ENCODE assay signal across 15 cellular contexts in genomic region chr2:65639156-65639876, GRCh38.
DNase-seq lines count a peak whose midpoint lies in the region; ATAC-seq and TF ChIP-seq lines count a peak whose summit lies in the region.
"Had no signal": no experiment of that assay in that cellular context is flagged by ENCODE, and none has a peak within 500 bp of the region (broad histone marks: within the 10 kb centered on the region; RNA-seq: fewer than 3 reads in every experiment).

No MANE protein-coding gene starts in this region.

- peak overlapping the region; percentile 29 for H3K27ac Mint-ChIP-seq in chondrocyte (ENCODE audit: unreplicated experiment)
- H3K27ac Mint-ChIP-seq: activated T-helper 1 cell treated with anti-CD3 and anti-CD28 coated beads, Interleukin-12 subunit alpha, Interleukin-12 subunit beta, Interleukin-2, Interleukin-4 antibody, amounts not matched to agents 30 ng/mL and 10 ng/mL and 1 ng/mL, durations not matched to agents 14 hours and 24 hours and 36 hours had no signal

- H3K4me3 Mint-ChIP-seq in chondrocyte (ENCODE audit: unreplicated experiment), result no peak overlapping the region
- H3K4me3 Mint-ChIP-seq: activated T-helper 1 cell treated with anti-CD3 and anti-CD28 coated beads, Interleukin-12 subunit alpha, Interleukin-12 subunit beta, Interleukin-2, Interleukin-4 antibody, amounts not matched to agents 30 ng/mL and 10 ng/mL and 1 ng/mL, durations not matched to agents 14 hours and 24 hours and 36 hours; brain had no signal

- peaks cover 37% of the 10 kb centered on the region for H3K4me1 Mint-ChIP-seq in chondrocyte (ENCODE audit: low read depth)

- peaks cover 9% of the 10 kb centered on the region for H3K27me3 Mint-ChIP-seq in chondrocyte (ENCODE audit: low read depth)
- H3K27me3 Mint-ChIP-seq: brain had no signal

- intact Hi-C loops in right cardiac atrium (cut with DNase I) (no loop called here), left ventricle myocardium inferior (cut with micrococcal nuclease) (no loop called here)

- 59% methylated on average over 6 of the region's 6 CpGs for WGBS in right cardiac atrium
- 68 to 87% methylated on average over 6 of the region's 6 CpGs for WGBS in lung, 2 donors

- H3K9me3 Mint-ChIP-seq in chondrocyte (ENCODE audit: low read depth), result no peaks in the 10 kb centered on the region
- H3K9me3 Mint-ChIP-seq: activated T-helper 1 cell treated with anti-CD3 and anti-CD28 coated beads, Interleukin-12 subunit alpha, Interleukin-12 subunit beta, Interleukin-2, Interleukin-4 antibody, amounts not matched to agents 30 ng/mL and 10 ng/mL and 1 ng/mL, durations not matched to agents 14 hours and 24 hours and 36 hours; brain; nephron had no signal

- H3K36me3 Mint-ChIP-seq in chondrocyte (ENCODE audit: low read depth), result no peaks in the 10 kb centered on the region
- H3K36me3 Mint-ChIP-seq: brain had no signal

- H3K9me3 ChIP-seq in right cardiac atrium (ENCODE audit: control insufficient read depth, low read length) (no peaks in the 10 kb centered on the region), left ventricle myocardium inferior (replicated peaks) (no peaks in the 10 kb centered on the region), lung (ENCODE audit: control insufficient read depth in 2 of 2, insufficient read depth in 1 of 2, low read length in 1 of 2) (no peaks in the 10 kb centered on the region)
- H3K9me3 ChIP-seq: upper lobe of left lung had no signal

- TF ChIP-seq CTCF in left ventricle myocardium inferior (IDR thresholded peaks at IDR 0.05; ENCODE audit: borderline replicate concordance) (no peak), chondrocyte (IDR thresholded peaks at IDR 0.05) (no peak), lung (IDR thresholded peaks at IDR 0.05; ENCODE audit: control extremely low read depth, extremely low read depth) (no peak)

- no peak for DNase-seq in right cardiac atrium
- DNase-seq in left ventricle myocardium inferior, result no peak
- no peak for DNase-seq in chondrocyte (ENCODE audit: low spot score)
- no peak for DNase-seq in lung (ENCODE audit: low spot score)
- no peak for DNase-seq in NCI-H2227 (lab: John Stamatoyannopoulos, UW; ENCODE audit: unreplicated experiment)
- no peak for DNase-seq in activated CD8-positive, alpha-beta memory T cell treated with anti-CD3 and anti-CD28 coated beads for 24 hours
- DNase-seq in stimulated activated CD4-positive, alpha-beta T cell treated with anti-CD3 and anti-CD28 coated beads, Interleukin-1b, Interleukin-23, amount 100 ng/mL, for 48 hours, result no peak
- DNase-seq: activated CD4-positive, alpha-beta T cell treated with anti-CD3 and anti-CD28 coated beads for 4 hours; NK-92 treated with Interleukin-12 subunit alpha and Interleukin-12 subunit beta, amount 100 ng/mL, for 24 hours; stimulated activated CD4-positive, alpha-beta T cell treated with anti-CD3 and anti-CD28 coated beads, Interleukin-12 subunit alpha, Interleukin-12 subunit beta, amount 100 ng/mL, for 4 hours had no signal

- H3K4me1 ChIP-seq in right cardiac atrium (ENCODE audit: control insufficient read depth, insufficient read depth, low read length) (no peaks in the 10 kb centered on the region), left ventricle myocardium inferior (no peaks in the 10 kb centered on the region), lung (ENCODE audit: control insufficient read depth in 2 of 2, insufficient read depth in 2 of 2, low read length in 2 of 2) (no peaks in the 10 kb centered on the region)

- H3K27ac ChIP-seq in right cardiac atrium (ENCODE audit: low read length) (no peak overlapping the region), left ventricle myocardium inferior (replicated peaks) (no peak overlapping the region), lung (ENCODE audit: low read depth in 1 of 2, low read length in 1 of 2) (no peak overlapping the region)
- H3K27ac ChIP-seq: upper lobe of left lung had no signal

- H3K4me3 ChIP-seq in right cardiac atrium (ENCODE audit: low read length), result no peak overlapping the region
- no peak overlapping the region for H3K4me3 ChIP-seq in left ventricle myocardium inferior
- no peak overlapping the region for H3K4me3 ChIP-seq in lung
- H3K4me3 ChIP-seq: upper lobe of left lung had no signal

- peak; percentile 31 to 42 for ATAC-seq in right cardiac atrium
- ATAC-seq in lung (ENCODE audit: insufficient read depth, low FRiP score), result peak; percentile 17
- ATAC-seq in GM21619 (IDR thresholded peaks at IDR 0.05; ENCODE audit: unreplicated experiment), result no peak

- H3K27me3 ChIP-seq in right cardiac atrium (ENCODE audit: control insufficient read depth, insufficient read depth) (no peaks in the 10 kb centered on the region), left ventricle myocardium inferior (ENCODE audit: low read depth) (peaks cover 48% of the 10 kb centered on the region), lung (ENCODE audit: control insufficient read depth, insufficient read depth) (no peaks in the 10 kb centered on the region)
- H3K27me3 ChIP-seq: upper lobe of left lung had no signal

- no peaks in the 10 kb centered on the region for H3K36me3 ChIP-seq in left ventricle myocardium inferior
- H3K36me3 ChIP-seq in lung (ENCODE audit: control insufficient read depth in 2 of 2, insufficient read depth in 2 of 2, low read length in 2 of 2), result no peaks in the 10 kb centered on the region
- H3K36me3 ChIP-seq: upper lobe of left lung had no signal
